20 cellular contexts compared by ENCODE assay signal in genomic region chr18:39296293-39296888, GRCh38.
"Had no signal": no experiment of that assay in that cellular context is flagged by ENCODE, and none has a peak within 500 bp of the region (broad histone marks: within the 10 kb centered on the region; RNA-seq: fewer than 3 reads in every experiment).

No MANE protein-coding gene starts in this region.

- H3K4me3 ChIP-seq: prostate gland, right lobe of liver, testis, tibial nerve, upper lobe of right lung, vagina had no signal

- H3K36me3 ChIP-seq: prostate gland, right lobe of liver, tibial nerve, upper lobe of right lung, vagina had no signal

- ATAC-seq: right lobe of liver; stimulated activated effector memory CD8-positive, alpha-beta T cell treated with anti-CD3 and anti-CD28 coated beads, Interleukin-12 subunit alpha, Interleukin-12 subunit beta, amount 100 ng/mL, for 72 hours; stimulated activated naive CD8-positive, alpha-beta T cell treated with anti-CD3 and anti-CD28 coated beads, Interleukin-15, amount 100 ng/mL, for 72 hours; upper lobe of right lung had no signal

- H3K27me3 Mint-ChIP-seq: naive B cell; stimulated activated naive CD8-positive, alpha-beta T cell treated with anti-CD3 and anti-CD28 coated beads, Interleukin-15, amount 100 ng/mL, for 72 hours had no signal

- H3K79me2 ChIP-seq: parathyroid adenoma had no signal

- H3K4me1 Mint-ChIP-seq: naive B cell; nephron progenitor cell; stimulated activated effector memory CD8-positive, alpha-beta T cell treated with anti-CD3 and anti-CD28 coated beads, Interleukin-12 subunit alpha, Interleukin-12 subunit beta, amount 100 ng/mL, for 72 hours; stimulated activated naive CD8-positive, alpha-beta T cell treated with anti-CD3 and anti-CD28 coated beads, Interleukin-15, amount 100 ng/mL, for 72 hours had no signal

- DNase-seq: dermis blood vessel endothelial cell; erythroblast; foreskin melanocyte; head of caudate nucleus; hippocampal formation; mesendoderm; naive B cell; nephron progenitor cell; right lobe of liver; stimulated activated CD4-positive, alpha-beta T cell treated with anti-CD3 and anti-CD28 coated beads, Interleukin-4, amount 100 ng/mL, for 1 hour; stimulated activated CD8-positive, alpha-beta memory T cell treated with anti-CD3 and anti-CD28 coated beads, Interleukin-4, amount 100 ng/mL, for 48 hours; stimulated activated naive CD8-positive, alpha-beta T cell treated with anti-CD3 and anti-CD28 coated beads, Interleukin-15, amount 100 ng/mL, for 72 hours; testis; upper lobe of right lung had no signal

- H3K27ac Mint-ChIP-seq: naive B cell; nephron progenitor cell; stimulated activated effector memory CD8-positive, alpha-beta T cell treated with anti-CD3 and anti-CD28 coated beads, Interleukin-12 subunit alpha, Interleukin-12 subunit beta, amount 100 ng/mL, for 72 hours; stimulated activated naive CD8-positive, alpha-beta T cell treated with anti-CD3 and anti-CD28 coated beads, Interleukin-15, amount 100 ng/mL, for 72 hours had no signal

- H3K9ac ChIP-seq: parathyroid adenoma had no signal

- H3K9me3 Mint-ChIP-seq: nephron progenitor cell had no signal

- H3K36me3 Mint-ChIP-seq: naive B cell; stimulated activated effector memory CD8-positive, alpha-beta T cell treated with anti-CD3 and anti-CD28 coated beads, Interleukin-12 subunit alpha, Interleukin-12 subunit beta, amount 100 ng/mL, for 72 hours had no signal

- H3K9me3 ChIP-seq: prostate gland, right lobe of liver, testis, tibial nerve, upper lobe of right lung, vagina had no signal

- H3K4me1 ChIP-seq: parathyroid adenoma, prostate gland, right lobe of liver, testis, tibial nerve, upper lobe of right lung, vagina had no signal

- FAIRE-seq: endothelial cell of umbilical vein had no signal

- H3K27me3 ChIP-seq: right lobe of liver, testis, tibial nerve, upper lobe of right lung, vagina had no signal

- H2AFZ ChIP-seq: parathyroid adenoma had no signal

- H3K4me3 Mint-ChIP-seq: naive B cell; nephron progenitor cell; stimulated activated effector memory CD8-positive, alpha-beta T cell treated with anti-CD3 and anti-CD28 coated beads, Interleukin-12 subunit alpha, Interleukin-12 subunit beta, amount 100 ng/mL, for 72 hours; stimulated activated naive CD8-positive, alpha-beta T cell treated with anti-CD3 and anti-CD28 coated beads, Interleukin-15, amount 100 ng/mL, for 72 hours had no signal

- H3K27ac ChIP-seq: parathyroid adenoma, prostate gland, right lobe of liver, testis, tibial nerve, upper lobe of right lung, vagina had no signal
